9 cellular contexts compared by ENCODE assay signal in genomic region chr7:149238051-149238450, GRCh38. TPM values are rescaled to one million over a fixed set of nuclear protein-coding genes. Genes with fewer than 3 reads are reported as not detected.
DNase-seq lines count a peak whose midpoint lies in the region; ATAC-seq and TF ChIP-seq lines count a peak whose summit lies in the region.
"Had no signal": no experiment of that assay in that cellular context is flagged by ENCODE, and none has a peak within 500 bp of the region (broad histone marks: within the 10 kb centered on the region; RNA-seq: fewer than 3 reads in every experiment).

No MANE protein-coding gene starts in this region.

- H3K36me3 Mint-ChIP-seq in activated naive CD4-positive, alpha-beta T cell treated with anti-CD3 and anti-CD28 coated beads for 36 hours (ENCODE audit: low read depth): peaks cover 10% of the 10 kb centered on the region
- H3K36me3 Mint-ChIP-seq in endothelial cell (ENCODE audit: low read depth, unreplicated experiment): peaks cover 11% of the 10 kb centered on the region

- H3K9me3 Mint-ChIP-seq in activated naive CD4-positive, alpha-beta T cell treated with anti-CD3 and anti-CD28 coated beads for 36 hours: peaks cover 8% of the 10 kb centered on the region
- no peaks in the 10 kb centered on the region for H3K9me3 Mint-ChIP-seq in endothelial cell (ENCODE audit: unreplicated experiment)

- no peak overlapping the region for H3K27ac ChIP-seq in OCI-LY3 (ENCODE audit: low read length)

- intact Hi-C loops in activated naive CD4-positive, alpha-beta T cell treated with anti-CD3 and anti-CD28 coated beads for 36 hours (cut with micrococcal nuclease): no loop called here

- H3K27me3 ChIP-seq in OCI-LY3 (ENCODE audit: low read depth, low read length): peaks cover 10% of the 10 kb centered on the region; the same call in 1 of the 2 replicates
- no peaks in the 10 kb centered on the region for H3K27me3 ChIP-seq in skeletal muscle satellite cell (ENCODE audit: control insufficient read depth, insufficient read depth, low read length)

- peak overlapping the region; percentile 97 for H3K4me2 ChIP-seq in OCI-LY3 (ENCODE audit: low read length)
- no peak overlapping the region for H3K4me2 ChIP-seq in skeletal muscle satellite cell (ENCODE audit: low read length)

- H3K4me3 ChIP-seq in OCI-LY3 (ENCODE audit: low read length) (peak overlapping the region; percentile 94), skeletal muscle satellite cell (ENCODE audit: low read length) (no peak overlapping the region)

- TF ChIP-seq CTCF in OCI-LY3 (IDR thresholded peaks at IDR 0.05; ENCODE audit: low read depth, low read length) (no peak), endothelial cell (IDR thresholded peaks at IDR 0.05; ENCODE audit: unreplicated experiment) (no peak)

- peaks cover 35% of the 10 kb centered on the region for H3K4me1 Mint-ChIP-seq in activated naive CD4-positive, alpha-beta T cell treated with anti-CD3 and anti-CD28 coated beads for 36 hours (ENCODE audit: low read depth)
- H3K4me1 Mint-ChIP-seq in endothelial cell (ENCODE audit: unreplicated experiment): peaks cover 13% of the 10 kb centered on the region

- ATAC-seq in HG03108 (IDR thresholded peaks at IDR 0.05; ENCODE audit: unreplicated experiment): no peak

- H3K4me3 Mint-ChIP-seq in activated naive CD4-positive, alpha-beta T cell treated with anti-CD3 and anti-CD28 coated beads for 36 hours: peak overlapping the region; percentile 7
- peak overlapping the region; percentile 23 for H3K4me3 Mint-ChIP-seq in endothelial cell (ENCODE audit: unreplicated experiment)

- H3K9ac ChIP-seq in OCI-LY3 (ENCODE audit: low read length): no peak overlapping the region
- peak overlapping the region; percentile 25 for H3K9ac ChIP-seq in skeletal muscle satellite cell (ENCODE audit: low read depth, low read length)

- peaks cover 14% of the 10 kb centered on the region; the same call in 1 of the 2 replicates for H3K9me3 ChIP-seq in OCI-LY3 (ENCODE audit: insufficient read depth, low read length)
- no peaks in the 10 kb centered on the region for H3K9me3 ChIP-seq in skeletal muscle satellite cell (replicated peaks; ENCODE audit: low read length)

- H3K27me3 Mint-ChIP-seq in activated naive CD4-positive, alpha-beta T cell treated with anti-CD3 and anti-CD28 coated beads for 36 hours (ENCODE audit: low read depth): peaks cover 7% of the 10 kb centered on the region
- peaks cover 1% of the 10 kb centered on the region for H3K27me3 Mint-ChIP-seq in endothelial cell (ENCODE audit: unreplicated experiment)

- no peaks in the 10 kb centered on the region; the same call in 1 of the 2 replicates for H4K20me1 ChIP-seq in OCI-LY3 (ENCODE audit: insufficient read depth, low read length)

- H3K79me2 ChIP-seq in OCI-LY3 (ENCODE audit: low read length): peaks cover 29% of the 10 kb centered on the region

- H3K36me3 ChIP-seq in OCI-LY3 (replicated peaks; ENCODE audit: low read depth, low read length): peaks cover 14% of the 10 kb centered on the region
- no peaks in the 10 kb centered on the region for H3K36me3 ChIP-seq in skeletal muscle satellite cell (ENCODE audit: insufficient read depth, low read length)

- H3K4me1 ChIP-seq in OCI-LY3 (ENCODE audit: low read length) (peaks cover 16% of the 10 kb centered on the region), skeletal muscle satellite cell (ENCODE audit: control insufficient read depth, insufficient read depth, low read length) (peaks cover 30% of the 10 kb centered on the region)

- DNase-seq in activated naive CD4-positive, alpha-beta T cell treated with anti-CD3 and anti-CD28 coated beads for 36 hours: no peak
- no peak for DNase-seq in activated naive CD4-positive, alpha-beta T cell treated with anti-CD3 and anti-CD28 coated beads, Interleukin-2, amount 50 U/mL, for 16 hours
- no peak for DNase-seq in endothelial cell (ENCODE audit: low spot score)
- no peak for DNase-seq in AG08395 (ENCODE audit: low spot score)
- no peak for DNase-seq in NCI-H1105 treated with DMSO at 0.1 percent for 48 hours (lab: John Stamatoyannopoulos, UW)
- DNase-seq: mesenchymal stem cell had no signal

- CTCF ChIA-PET in activated naive CD4-positive, alpha-beta T cell treated with anti-CD3 and anti-CD28 coated beads for 36 hours (lab: Charles Lee): interaction anchor here (0.5 to 0.6 kb wide), 2 partner anchors 74 to 329 kb away, joined by 3 to 4 read pairs; no protein-coding TSS in a partner anchor

- H2AFZ ChIP-seq in OCI-LY3 (ENCODE audit: low read depth, low read length): no peak overlapping the region

- no peak overlapping the region for H3K27ac Mint-ChIP-seq in activated naive CD4-positive, alpha-beta T cell treated with anti-CD3 and anti-CD28 coated beads for 36 hours
- no peak overlapping the region for H3K27ac Mint-ChIP-seq in endothelial cell (ENCODE audit: unreplicated experiment)

RNA-seq across cellular contexts. Expression of gene ZNF212, which starts 1.4 kb away (rescaled TPM):
- 10 to 100 TPM in 1 of 2 experiments, 1 to 10 TPM in 1; 9.0 to 10.4 TPM for total RNA-seq in activated naive CD4-positive, alpha-beta T cell treated with anti-CD3 and anti-CD28 coated beads for 36 hours
- total RNA-seq in endothelial cell (ENCODE audit: unreplicated experiment): 12.8 TPM
- total RNA-seq in skeletal muscle satellite cell (2012; rRNA removed): 4.6 and 5.8 TPM in 2 replicates

RNA-seq across cellular contexts. Expression of gene ZNF783, which starts 23.9 kb away (rescaled TPM):
- 1 to 10 TPM; 6.8 to 7.1 TPM for total RNA-seq in activated naive CD4-positive, alpha-beta T cell treated with anti-CD3 and anti-CD28 coated beads for 36 hours
- 15.3 TPM for total RNA-seq in endothelial cell (ENCODE audit: unreplicated experiment)
- 6.6 and 6.8 TPM in 2 replicates for total RNA-seq in skeletal muscle satellite cell (2012; rRNA removed)

RNA-seq across cellular contexts. Expression of gene ZNF282, which starts 42.7 kb away (rescaled TPM):
- total RNA-seq in activated naive CD4-positive, alpha-beta T cell treated with anti-CD3 and anti-CD28 coated beads for 36 hours: 10 to 100 TPM; 21.6 to 22.0 TPM
- total RNA-seq in endothelial cell (ENCODE audit: unreplicated experiment): 40.0 TPM
- total RNA-seq in skeletal muscle satellite cell (2012; rRNA removed): 18.5 and 19.7 TPM in 2 replicates
